ENCODE assay signal across 16 cellular contexts in genomic region chr5:141817631-141818030, GRCh38.
"Had no signal": no experiment of that assay in that cellular context is flagged by ENCODE, and none has a peak within 500 bp of the region (broad histone marks: within the 10 kb centered on the region; RNA-seq: fewer than 3 reads in every experiment).

No MANE protein-coding gene starts in this region.

- H3K27ac ChIP-seq: cardiac muscle cell had no signal

- DNase-seq: activated CD4-positive, alpha-beta memory T cell treated with anti-CD3 and anti-CD28 coated beads, Interleukin-2, amount 10 ng/mL, durations not matched to agents 7 days and 5 days; activated CD4-positive, alpha-beta T cell treated with anti-CD3 and anti-CD28 coated beads for 48 hours; activated CD4-positive, CD25-positive, alpha-beta regulatory T cell; activated CD8-positive, alpha-beta memory T cell treated with anti-CD3 and anti-CD28 coated beads, Interleukin-2, amount 10 ng/mL, durations not matched to agents 7 days and 5 days; activated naive CD4-positive, alpha-beta T cell; activated naive CD8-positive, alpha-beta T cell treated with anti-CD3 and anti-CD28 coated beads, Interleukin-2, amount 10 ng/mL, durations not matched to agents 7 days and 5 days; lower lobe of right lung; natural killer cell; retina; SK-N-SH; small intestine; stimulated activated CD4-positive, alpha-beta T cell treated with anti-CD3 and anti-CD28 coated beads, Interleukin-15, amount 100 ng/mL, for 24 hours; stimulated activated CD4-positive, alpha-beta T cell treated with anti-CD3 and anti-CD28 coated beads, Interleukin-2, amount 100 ng/mL, for 48 hours; T-helper 9 cell had no signal

- ATAC-seq: activated CD8-positive, alpha-beta memory T cell treated with anti-CD3 and anti-CD28 coated beads, Interleukin-2, amount 10 ng/mL, durations not matched to agents 7 days and 5 days; gastroesophageal sphincter; natural killer cell had no signal

- H3K4me2 ChIP-seq: SK-N-SH had no signal

- H3K9me3 ChIP-seq: gastroesophageal sphincter, lower lobe of right lung, SK-N-SH had no signal

- H3K36me3 ChIP-seq: cardiac muscle cell, gastroesophageal sphincter, lower lobe of right lung had no signal

- FAIRE-seq: small intestine had no signal

- H3K4me3 ChIP-seq: cardiac muscle cell, gastroesophageal sphincter, lower lobe of right lung had no signal
